Comparison of ENCODE assay signal across 12 cellular contexts in genomic region chr9:109467936-109468335, GRCh38. TPM values are rescaled to one million over a fixed set of nuclear protein-coding genes. Genes with fewer than 3 reads are reported as not detected.
DNase-seq lines count a peak whose midpoint lies in the region; ATAC-seq and TF ChIP-seq lines count a peak whose summit lies in the region.
"Had no signal": no experiment of that assay in that cellular context is flagged by ENCODE, and none has a peak within 500 bp of the region (broad histone marks: within the 10 kb centered on the region; RNA-seq: fewer than 3 reads in every experiment).

No MANE protein-coding gene starts in this region.

- WGBS in upper lobe of left lung, 2 donors, result 36 to 44% methylated on average over 2 of the region's 2 CpGs

- H3K9me3 ChIP-seq in upper lobe of left lung, result no peaks in the 10 kb centered on the region
- H3K9me3 ChIP-seq: prostate gland had no signal

- no peak overlapping the region for H3K27ac Mint-ChIP-seq in activated naive CD4-positive, alpha-beta T cell treated with anti-CD3 and anti-CD28 coated beads, Interleukin-2, amount 50 U/mL, for 72 hours

- DNase-seq in activated naive CD4-positive, alpha-beta T cell treated with anti-CD3 and anti-CD28 coated beads, Interleukin-2, amount 50 U/mL, for 72 hours (ENCODE audit: low spot score in 2 of 2), result no peak
- no peak for DNase-seq in activated naive CD4-positive, alpha-beta T cell treated with Interleukin-2 at 50 U/mL for 16 hours
- DNase-seq in NOMO-1 treated with DMSO at 0.1 percent for 48 hours (lab: John Stamatoyannopoulos, UW; ENCODE audit: unreplicated experiment) (peak; percentile 93), dermis blood vessel endothelial cell (peak; percentile 86), NCI-H187 (lab: John Stamatoyannopoulos, UW) (no peak), DMS114 treated with DMSO at 0.1 percent for 48 hours (lab: John Stamatoyannopoulos, UW; ENCODE audit: unreplicated experiment) (no peak), GM13977 (ENCODE audit: low spot score) (no peak), upper lobe of left lung (no peak)
- DNase-seq: aorta; NCI-H510A; stimulated activated CD4-positive, alpha-beta T cell treated with anti-CD3 and anti-CD28 coated beads, Interleukin-4, amount 100 ng/mL, for 4 hours had no signal

- no peaks in the 10 kb centered on the region for H3K27me3 ChIP-seq in upper lobe of left lung

- ATAC-seq in activated naive CD4-positive, alpha-beta T cell treated with anti-CD3 and anti-CD28 coated beads, Interleukin-2, amount 50 U/mL, for 72 hours, result peak; percentile 26 to 57
- no peak for ATAC-seq in upper lobe of left lung (ENCODE audit: low FRiP score in 2 of 2)

- no peaks in the 10 kb centered on the region for H3K36me3 Mint-ChIP-seq in activated naive CD4-positive, alpha-beta T cell treated with anti-CD3 and anti-CD28 coated beads, Interleukin-2, amount 50 U/mL, for 72 hours

- no peak overlapping the region for H3K27ac ChIP-seq in upper lobe of left lung
- H3K27ac ChIP-seq: prostate gland had no signal

- in situ Hi-C loops in GM13977 (cut with MboI; ENCODE audit: low pct_unique_long_range_greater_than_20kb, low sequenced_read_pairs, unreplicated experiment), result no loop called here

- H3K36me3 ChIP-seq in upper lobe of left lung, result no peaks in the 10 kb centered on the region
- H3K36me3 ChIP-seq: prostate gland had no signal

- TF ChIP-seq POLR2A in upper lobe of left lung (IDR thresholded peaks at IDR 0.05), result no peak

- TF ChIP-seq EP300 in upper lobe of left lung (IDR thresholded peaks at IDR 0.05), result no peak

- no peak overlapping the region for H3K4me3 ChIP-seq in upper lobe of left lung
- H3K4me3 ChIP-seq: prostate gland had no signal

- H3K9me3 Mint-ChIP-seq in activated naive CD4-positive, alpha-beta T cell treated with anti-CD3 and anti-CD28 coated beads, Interleukin-2, amount 50 U/mL, for 72 hours, result no peaks in the 10 kb centered on the region

- peaks cover 0 to 13% (median 4%) of the 10 kb centered on the region in 4 donors for H3K4me1 ChIP-seq in upper lobe of left lung
- H3K4me1 ChIP-seq: prostate gland had no signal

- TF ChIP-seq CTCF in GM13977 (IDR thresholded peaks at IDR 0.05; ENCODE audit: extremely low read depth, insufficient read depth, missing control alignments) (no peak), upper lobe of left lung (IDR thresholded peaks at IDR 0.05) (no peak)

RNA-seq across cellular contexts. Expression of gene PTPN3, which starts 30.2 kb away (rescaled TPM):
- total RNA-seq in activated naive CD4-positive, alpha-beta T cell treated with anti-CD3 and anti-CD28 coated beads, Interleukin-2, amount 50 U/mL, for 72 hours, result under 1 TPM; 0.80 to 0.99 TPM
- total RNA-seq in dermis blood vessel endothelial cell (2.8 and 3.6 TPM in 2 replicates), upper lobe of left lung (10 to 100 TPM; 10.2 to 26.2 (median 15.2) TPM)

Comparison
In these comparisons a context has a peak if more than half of its experiments do, and no peak if none do; other contexts are left out.
1. ATAC-seq: peak in activated naive CD4-positive, alpha-beta T cell treated with anti-CD3 and anti-CD28 coated beads, Interleukin-2, amount 50 U/mL, for 72 hours (2 of 2); none in upper lobe of left lung (0 of 2).
2. DNase-seq: peak in NOMO-1 treated with DMSO at 0.1 percent for 48 hours (single experiment) and dermis blood vessel endothelial cell (single experiment); none in activated naive CD4-positive, alpha-beta T cell treated with anti-CD3 and anti-CD28 coated beads, Interleukin-2, amount 50 U/mL, for 72 hours (0 of 2), activated naive CD4-positive, alpha-beta T cell treated with Interleukin-2 at 50 U/mL for 16 hours (single experiment), NCI-H187 (0 of 2), DMS114 treated with DMSO at 0.1 percent for 48 hours (single experiment), GM13977 (single experiment) and upper lobe of left lung (0 of 2).